18 cellular contexts compared by ENCODE assay signal in genomic region chr11:47615249-47615648, GRCh38. TPM values are rescaled to one million over a fixed set of nuclear protein-coding genes. Genes with fewer than 3 reads are reported as not detected.
A peak's percentile ranks its signal among the peaks of the same experiment; 100 is the strongest.
DNase-seq lines count a peak whose midpoint lies in the region; ATAC-seq and TF ChIP-seq lines count a peak whose summit lies in the region.
"Had no signal": no experiment of that assay in that cellular context is flagged by ENCODE, and none has a peak within 500 bp of the region (broad histone marks: within the 10 kb centered on the region; RNA-seq: fewer than 3 reads in every experiment).

No MANE protein-coding gene starts in this region.

- H3K9me3 Mint-ChIP-seq in activated CD8-positive, alpha-beta memory T cell treated with anti-CD3 and anti-CD28 coated beads, Interleukin-2, amount 10 ng/mL, durations not matched to agents 7 days and 5 days (ENCODE audit: low read depth): no peaks in the 10 kb centered on the region
- no peaks in the 10 kb centered on the region for H3K9me3 Mint-ChIP-seq in WTC11
- H3K9me3 Mint-ChIP-seq in natural killer cell treated with Interleukin-12 subunit alpha and Interleukin-12 subunit beta and Interleukin-15 and Interleukin-18, amount 100 ng/mL, for 72 hours: no peaks in the 10 kb centered on the region
- no peaks in the 10 kb centered on the region for H3K9me3 Mint-ChIP-seq in activated naive CD4-positive, alpha-beta T cell treated with anti-CD3 and anti-CD28 coated beads, Interleukin-2, amount 50 U/mL, for 72 hours
- H3K9me3 Mint-ChIP-seq: CD14-positive monocyte; CD4-positive, alpha-beta memory T cell had no signal

- peak overlapping the region; percentile 16 for H3K27ac ChIP-seq in caudate nucleus (ENCODE audit: low read depth, low read length)
- H3K27ac ChIP-seq: BLaER1, GM23248 had no signal

- CTCF ChIA-PET in activated CD8-positive, alpha-beta memory T cell treated with anti-CD3 and anti-CD28 coated beads, Interleukin-2, amount 10 ng/mL, durations not matched to agents 7 days and 5 days (lab: Charles Lee): interaction anchor here (0.8 kb wide), 1 partner anchor 63 kb away, joined by 5 read pairs; no protein-coding TSS in a partner anchor
- CTCF ChIA-PET in WTC11 (lab: Charles Lee): interaction anchor here (0.7 kb wide), 1 partner anchor 47 kb away, joined by 3 read pairs; no protein-coding TSS in a partner anchor

- peaks cover 14% of the 10 kb centered on the region for H3K36me3 Mint-ChIP-seq in activated CD8-positive, alpha-beta memory T cell treated with anti-CD3 and anti-CD28 coated beads, Interleukin-2, amount 10 ng/mL, durations not matched to agents 7 days and 5 days
- H3K36me3 Mint-ChIP-seq in WTC11: peaks cover 8% of the 10 kb centered on the region
- H3K36me3 Mint-ChIP-seq in natural killer cell treated with Interleukin-12 subunit alpha and Interleukin-12 subunit beta and Interleukin-15 and Interleukin-18, amount 100 ng/mL, for 72 hours: peaks cover 6% of the 10 kb centered on the region
- peaks cover 0 to 5% of the 10 kb centered on the region in 2 donors for H3K36me3 Mint-ChIP-seq in activated naive CD4-positive, alpha-beta T cell treated with anti-CD3 and anti-CD28 coated beads, Interleukin-2, amount 50 U/mL, for 72 hours

- peak overlapping the region; percentile 12 for H3K27ac Mint-ChIP-seq in activated CD8-positive, alpha-beta memory T cell treated with anti-CD3 and anti-CD28 coated beads, Interleukin-2, amount 10 ng/mL, durations not matched to agents 7 days and 5 days
- H3K27ac Mint-ChIP-seq in WTC11: peak overlapping the region; percentile 84
- no peak overlapping the region for H3K27ac Mint-ChIP-seq in natural killer cell treated with Interleukin-12 subunit alpha and Interleukin-12 subunit beta and Interleukin-15 and Interleukin-18, amount 100 ng/mL, for 72 hours
- peak overlapping the region in 1 of 2 donors; percentile 45 for H3K27ac Mint-ChIP-seq in activated naive CD4-positive, alpha-beta T cell treated with anti-CD3 and anti-CD28 coated beads, Interleukin-2, amount 50 U/mL, for 72 hours
- H3K27ac Mint-ChIP-seq: CD14-positive monocyte had no signal

- POLR2A ChIA-PET in WTC11 (lab: Charles Lee): no interaction called here

- DNase-seq in activated CD8-positive, alpha-beta memory T cell treated with anti-CD3 and anti-CD28 coated beads, Interleukin-2, amount 10 ng/mL, durations not matched to agents 7 days and 5 days: no peak
- no peak for DNase-seq in activated CD8-positive, alpha-beta memory T cell treated with anti-CD3 and anti-CD28 coated beads for 24 hours
- DNase-seq in WTC11 (ENCODE audit: low spot score) (no peak), caudate nucleus (lab: John Stamatoyannopoulos, UW) (peak in 8 of 61 donors; percentile 26 to 90 (median 58))
- DNase-seq in natural killer cell treated with Interleukin-12 subunit alpha and Interleukin-12 subunit beta and Interleukin-15 and Interleukin-18, amount 100 ng/mL, for 72 hours (ENCODE audit: low spot score): no peak
- no peak for DNase-seq in activated naive CD4-positive, alpha-beta T cell treated with anti-CD3 and anti-CD28 coated beads, Interleukin-2, amount 50 U/mL, for 72 hours (ENCODE audit: low spot score in 2 of 2)
- no peak for DNase-seq in activated CD4-positive, alpha-beta T cell treated with anti-CD3 and anti-CD28 coated beads, Interleukin-2, amount 50 U/mL, for 1 hour
- DNase-seq: 8988T; CD4-positive, alpha-beta memory T cell; DMS153; DMS79; GF-D8; GM23248 had no signal

- no peak for TF ChIP-seq CTCF in WTC11 (IDR thresholded peaks at IDR 0.05)

- no peak overlapping the region for H3K4me3 Mint-ChIP-seq in activated CD8-positive, alpha-beta memory T cell treated with anti-CD3 and anti-CD28 coated beads, Interleukin-2, amount 10 ng/mL, durations not matched to agents 7 days and 5 days
- H3K4me3 Mint-ChIP-seq in WTC11: no peak overlapping the region
- H3K4me3 Mint-ChIP-seq in natural killer cell treated with Interleukin-12 subunit alpha and Interleukin-12 subunit beta and Interleukin-15 and Interleukin-18, amount 100 ng/mL, for 72 hours: peak overlapping the region; percentile 38
- H3K4me3 Mint-ChIP-seq: CD14-positive monocyte; CD4-positive, alpha-beta memory T cell had no signal

- TF ChIP-seq POLR2A in GM18505 (IDR thresholded peaks at IDR 0.05; ENCODE audit: borderline replicate concordance, extremely low read depth, insufficient read depth, insufficient read length): no peak

- H3K27me3 Mint-ChIP-seq in activated CD8-positive, alpha-beta memory T cell treated with anti-CD3 and anti-CD28 coated beads, Interleukin-2, amount 10 ng/mL, durations not matched to agents 7 days and 5 days: no peaks in the 10 kb centered on the region
- H3K27me3 Mint-ChIP-seq in WTC11 (ENCODE audit: low read depth): no peaks in the 10 kb centered on the region
- peaks cover 0 to 8% of the 10 kb centered on the region in 2 donors for H3K27me3 Mint-ChIP-seq in natural killer cell treated with Interleukin-12 subunit alpha and Interleukin-12 subunit beta and Interleukin-15 and Interleukin-18, amount 100 ng/mL, for 72 hours
- H3K27me3 Mint-ChIP-seq: CD4-positive, alpha-beta memory T cell had no signal

- no peak for ATAC-seq in activated CD8-positive, alpha-beta memory T cell treated with anti-CD3 and anti-CD28 coated beads, Interleukin-2, amount 10 ng/mL, durations not matched to agents 7 days and 5 days
- ATAC-seq in WTC11: no peak
- ATAC-seq in natural killer cell treated with Interleukin-12 subunit alpha and Interleukin-12 subunit beta and Interleukin-15 and Interleukin-18, amount 100 ng/mL, for 72 hours: no peak
- ATAC-seq in activated naive CD4-positive, alpha-beta T cell treated with anti-CD3 and anti-CD28 coated beads, Interleukin-2, amount 50 U/mL, for 72 hours: no peak
- no peak for ATAC-seq in GM18505 (IDR thresholded peaks at IDR 0.05; ENCODE audit: unreplicated experiment)
- ATAC-seq: HepG2 had no signal

- H3K4me1 Mint-ChIP-seq in activated CD8-positive, alpha-beta memory T cell treated with anti-CD3 and anti-CD28 coated beads, Interleukin-2, amount 10 ng/mL, durations not matched to agents 7 days and 5 days: peaks cover 30% of the 10 kb centered on the region
- no peaks in the 10 kb centered on the region for H3K4me1 Mint-ChIP-seq in WTC11
- H3K4me1 Mint-ChIP-seq in natural killer cell treated with Interleukin-12 subunit alpha and Interleukin-12 subunit beta and Interleukin-15 and Interleukin-18, amount 100 ng/mL, for 72 hours (ENCODE audit: low read depth in 2 of 2): peaks cover 5 to 14% of the 10 kb centered on the region in 2 donors
- H3K4me1 Mint-ChIP-seq: CD4-positive, alpha-beta memory T cell had no signal

RNA-seq across cellular contexts. Expression of gene C1QTNF4, which starts 21.0 kb away (rescaled TPM):
- total RNA-seq in activated CD8-positive, alpha-beta memory T cell treated with anti-CD3 and anti-CD28 coated beads, Interleukin-2, amount 10 ng/mL, durations not matched to agents 7 days and 5 days: under 1 TPM in 1 of 2 experiments, not detected in 1; 0.23 TPM
- 9.5 to 10.7 TPM (median 9.5 TPM) in 3 replicates for total RNA-seq in WTC11 (2021)
- not detected for total RNA-seq in natural killer cell treated with Interleukin-12 subunit alpha and Interleukin-12 subunit beta and Interleukin-15 and Interleukin-18, amount 100 ng/mL, for 72 hours
- total RNA-seq in activated naive CD4-positive, alpha-beta T cell treated with anti-CD3 and anti-CD28 coated beads, Interleukin-2, amount 50 U/mL, for 72 hours: 1 to 10 TPM in 1 of 2 donors, under 1 TPM in 1; 0.49 to 1.2 TPM
- total RNA-seq: H4, HepG2 had no signal

RNA-seq across cellular contexts. Expression of gene MTCH2, which starts 27.1 kb away (rescaled TPM):
- total RNA-seq in activated CD8-positive, alpha-beta memory T cell treated with anti-CD3 and anti-CD28 coated beads, Interleukin-2, amount 10 ng/mL, durations not matched to agents 7 days and 5 days: 100 to 1,000 TPM in 1 of 2 experiments, 10 to 100 TPM in 1; 70.9 to 100 TPM
- 141 to 160 TPM (median 141 TPM) in 3 replicates for total RNA-seq in WTC11 (2021)
- 100 to 1,000 TPM; 102 to 124 TPM for total RNA-seq in natural killer cell treated with Interleukin-12 subunit alpha and Interleukin-12 subunit beta and Interleukin-15 and Interleukin-18, amount 100 ng/mL, for 72 hours
- total RNA-seq in activated naive CD4-positive, alpha-beta T cell treated with anti-CD3 and anti-CD28 coated beads, Interleukin-2, amount 50 U/mL, for 72 hours: 100 to 1,000 TPM; 103 to 134 TPM

RNA-seq across cellular contexts. Expression of gene FAM180B, which starts 28.8 kb away (rescaled TPM):
- under 1 TPM in 1 of 2 experiments, not detected in 1; 0.21 TPM for total RNA-seq in activated CD8-positive, alpha-beta memory T cell treated with anti-CD3 and anti-CD28 coated beads, Interleukin-2, amount 10 ng/mL, durations not matched to agents 7 days and 5 days
- 0.16 to 0.28 TPM in 2 of 3 replicates, not detected in the other for total RNA-seq in WTC11 (2021)
- under 1 TPM; 0.31 to 0.62 TPM for total RNA-seq in natural killer cell treated with Interleukin-12 subunit alpha and Interleukin-12 subunit beta and Interleukin-15 and Interleukin-18, amount 100 ng/mL, for 72 hours
- under 1 TPM in 1 of 2 donors, not detected in 1; 0.18 TPM for total RNA-seq in activated naive CD4-positive, alpha-beta T cell treated with anti-CD3 and anti-CD28 coated beads, Interleukin-2, amount 50 U/mL, for 72 hours
- total RNA-seq: GM23248, H4 had no signal

RNA-seq across cellular contexts. Expression of gene NDUFS3, which starts 36.4 kb away (rescaled TPM):
- 100 to 1,000 TPM; 110 to 127 TPM for total RNA-seq in activated CD8-positive, alpha-beta memory T cell treated with anti-CD3 and anti-CD28 coated beads, Interleukin-2, amount 10 ng/mL, durations not matched to agents 7 days and 5 days
- 111 to 140 TPM (median 125 TPM) in 3 replicates for total RNA-seq in WTC11 (2021)
- total RNA-seq in natural killer cell treated with Interleukin-12 subunit alpha and Interleukin-12 subunit beta and Interleukin-15 and Interleukin-18, amount 100 ng/mL, for 72 hours: 100 to 1,000 TPM; 101 to 145 TPM
- 100 to 1,000 TPM; 128 to 158 TPM for total RNA-seq in activated naive CD4-positive, alpha-beta T cell treated with anti-CD3 and anti-CD28 coated beads, Interleukin-2, amount 50 U/mL, for 72 hours

RNA-seq across cellular contexts. Expression of gene KBTBD4, which starts 36.5 kb away (rescaled TPM):
- 10 to 100 TPM; 17.7 to 19.0 TPM for total RNA-seq in activated CD8-positive, alpha-beta memory T cell treated with anti-CD3 and anti-CD28 coated beads, Interleukin-2, amount 10 ng/mL, durations not matched to agents 7 days and 5 days
- total RNA-seq in WTC11 (2021): 12.3 to 14.3 TPM (median 13.9 TPM) in 3 replicates
- total RNA-seq in natural killer cell treated with Interleukin-12 subunit alpha and Interleukin-12 subunit beta and Interleukin-15 and Interleukin-18, amount 100 ng/mL, for 72 hours: 10 to 100 TPM; 13.2 to 19.7 TPM
- 10 to 100 TPM; 22.1 to 25.4 TPM for total RNA-seq in activated naive CD4-positive, alpha-beta T cell treated with anti-CD3 and anti-CD28 coated beads, Interleukin-2, amount 50 U/mL, for 72 hours

Comparison
In these comparisons a context has a peak if more than half of its experiments do, and no peak if none do; other contexts are left out.
1. H3K27ac Mint-ChIP-seq: peak in activated CD8-positive, alpha-beta memory T cell treated with anti-CD3 and anti-CD28 coated beads, Interleukin-2, amount 10 ng/mL, durations not matched to agents 7 days and 5 days (single experiment) and WTC11 (single experiment); none in natural killer cell treated with Interleukin-12 subunit alpha and Interleukin-12 subunit beta and Interleukin-15 and Interleukin-18, amount 100 ng/mL, for 72 hours (0 of 2).